In the genomic region with DNA sequence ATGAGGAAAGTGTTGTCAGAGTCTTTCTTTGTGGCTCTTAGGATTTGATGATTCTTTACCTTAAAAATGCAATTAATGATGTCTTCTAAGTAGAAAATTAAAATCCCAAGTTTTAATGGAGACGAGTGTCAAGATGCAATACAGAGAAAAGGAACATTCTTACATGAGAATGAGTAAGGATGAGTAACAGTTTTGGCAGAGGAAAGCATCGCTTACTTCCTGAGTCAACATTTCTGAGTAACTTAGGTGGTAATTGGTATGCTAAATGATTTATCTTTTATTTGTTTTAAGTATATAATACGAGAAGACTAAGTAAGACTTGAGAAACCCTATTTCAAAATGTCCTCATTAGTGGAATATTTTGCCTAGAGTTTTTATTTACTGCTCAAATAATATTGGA, we compare ENCODE assay signal across 10 cellular contexts.
DNase-seq lines count a peak whose midpoint lies in the region; ATAC-seq and TF ChIP-seq lines count a peak whose summit lies in the region.
"Had no signal": no experiment of that assay in that cellular context is flagged by ENCODE, and none has a peak within 500 bp of the region (broad histone marks: within the 10 kb centered on the region; RNA-seq: fewer than 3 reads in every experiment).

No MANE protein-coding gene starts in this region.

- no peak overlapping the region for H3K18ac ChIP-seq in mesenchymal stem cell (ENCODE audit: low read depth in 1 of 2, low read length in 2 of 2)

- no peaks in the 10 kb centered on the region for H3K27me3 ChIP-seq in mesenchymal stem cell (ENCODE audit: control insufficient read depth in 1 of 2, insufficient read depth in 1 of 2, low read length in 2 of 2)
- no peaks in the 10 kb centered on the region for H3K27me3 ChIP-seq in aorta (ENCODE audit: control insufficient read depth in 1 of 2, insufficient read depth in 2 of 2, low read length in 1 of 2)
- H3K27me3 ChIP-seq in esophagus squamous epithelium: no peaks in the 10 kb centered on the region

- no peak overlapping the region for H2BK120ac ChIP-seq in mesenchymal stem cell (ENCODE audit: low read depth, low read length)

- peak overlapping the region; percentile 76 for H3K9ac ChIP-seq in mesenchymal stem cell (ENCODE audit: low read length)

- H3K27ac ChIP-seq in mesenchymal stem cell (ENCODE audit: low read length, poor library complexity, severe bottlenecking) (peak overlapping the region; percentile 27), aorta (ENCODE audit: low read depth in 1 of 2, low read length in 2 of 2) (no peak overlapping the region), esophagus squamous epithelium (peak overlapping the region in 2 of 4 donors; percentile 51 to 55)

- H3K14ac ChIP-seq in mesenchymal stem cell (ENCODE audit: low read length in 2 of 2): no peak overlapping the region

- H2BK12ac ChIP-seq in mesenchymal stem cell (ENCODE audit: low read length in 2 of 2): no peak overlapping the region

- no peak overlapping the region for H4K8ac ChIP-seq in mesenchymal stem cell (ENCODE audit: low read length)

- intact Hi-C loops in CD14-positive monocyte (cut with micrococcal nuclease): no loop called here
- intact Hi-C loops in aorta (cut with DNase I): no loop called here
- intact Hi-C loops in esophagus squamous epithelium (cut with DNase I): no loop called here

- no peak for TF ChIP-seq CTCF in CD14-positive monocyte (IDR thresholded peaks at IDR 0.05)
- no peak for TF ChIP-seq CTCF in esophagus squamous epithelium (IDR thresholded peaks at IDR 0.05)

- no peak overlapping the region for H3K4ac ChIP-seq in mesenchymal stem cell (ENCODE audit: low read depth in 1 of 2, low read length in 2 of 2)

- H3K4me3 Mint-ChIP-seq in CD14-positive monocyte: no peak overlapping the region

- peaks cover 43% of the 10 kb centered on the region for H3K4me1 Mint-ChIP-seq in CD14-positive monocyte

- H3K4me2 ChIP-seq in mesenchymal stem cell (ENCODE audit: low read length, poor library complexity, severe bottlenecking): no peak overlapping the region

- DNase-seq in CD14-positive monocyte (ENCODE audit: low spot score) (no peak), HS-5 (ENCODE audit: low read depth) (peak; percentile 94), amniotic stem cell (lab: John Stamatoyannopoulos, UW) (peak; percentile 54), mesenchymal stem cell (peak; percentile 84), aorta (no peak), esophagus squamous epithelium (lab: John Stamatoyannopoulos, UW) (no peak)
- DNase-seq in stimulated activated CD4-positive, alpha-beta T cell treated with anti-CD3 and anti-CD28 coated beads, Interleukin-1b, Interleukin-23, amount 100 ng/mL, for 48 hours: no peak
- DNase-seq: central memory CD4-positive, alpha-beta T cell; NCI-H510A treated with DMSO at 0.1 percent for 48 hours had no signal

- H2AK5ac ChIP-seq in mesenchymal stem cell (ENCODE audit: low read length, severe bottlenecking): no peak overlapping the region

- peaks cover 0 to 33% of the 10 kb centered on the region in 2 experiments for H3K36me3 ChIP-seq in mesenchymal stem cell (ENCODE audit: control insufficient read depth in 1 of 2, insufficient read depth in 2 of 2, low read depth in 1 of 2, low read length in 2 of 2)
- no peaks in the 10 kb centered on the region for H3K36me3 ChIP-seq in aorta (ENCODE audit: control insufficient read depth in 1 of 2, insufficient read depth in 2 of 2, low read length in 1 of 2)
- peaks cover 0 to 80% (median 15%) of the 10 kb centered on the region in 3 donors for H3K36me3 ChIP-seq in esophagus squamous epithelium

- no peak overlapping the region for H4K91ac ChIP-seq in mesenchymal stem cell (ENCODE audit: low read length)

- no peak for TF ChIP-seq POLR2A in esophagus squamous epithelium (IDR thresholded peaks at IDR 0.05)

- H3K4me1 ChIP-seq in mesenchymal stem cell (ENCODE audit: control insufficient read depth, insufficient read depth, low read depth, low read length) (peaks cover 2% of the 10 kb centered on the region), aorta (ENCODE audit: control insufficient read depth in 1 of 2, insufficient read depth in 2 of 2, low read length in 2 of 2) (no peaks in the 10 kb centered on the region), esophagus squamous epithelium (peaks cover 0 to 37% (median 15%) of the 10 kb centered on the region in 3 donors)

- ATAC-seq in aorta (ENCODE audit: low FRiP score): no peak
- no peak for ATAC-seq in GM21367 (IDR thresholded peaks at IDR 0.05; ENCODE audit: unreplicated experiment)

- H2AFZ ChIP-seq in mesenchymal stem cell (ENCODE audit: low read depth, low read length): no peak overlapping the region

- H3K27me3 Mint-ChIP-seq in CD14-positive monocyte (ENCODE audit: low read depth in 3 of 3): no peaks in the 10 kb centered on the region

- H2BK15ac ChIP-seq in mesenchymal stem cell (ENCODE audit: low read depth, poor library complexity, severe bottlenecking): no peak overlapping the region

- H3K9me3 ChIP-seq in mesenchymal stem cell (ENCODE audit: control insufficient read depth, low read length) (no peaks in the 10 kb centered on the region), aorta (ENCODE audit: control insufficient read depth, low read length) (no peaks in the 10 kb centered on the region), esophagus squamous epithelium (no peaks in the 10 kb centered on the region)

- H3K79me1 ChIP-seq in mesenchymal stem cell (replicated peaks; ENCODE audit: low read length, poor library complexity, severe bottlenecking): no peaks in the 10 kb centered on the region

- H3K27ac Mint-ChIP-seq in CD14-positive monocyte: peak overlapping the region in 6 of 7 donors; percentile 58 to 87 (median 75)

- H2BK5ac ChIP-seq in mesenchymal stem cell (ENCODE audit: low read depth, low read length, poor library complexity, severe bottlenecking): no peak overlapping the region

- peaks cover 60 to 73% of the 10 kb centered on the region in 2 donors for H3K36me3 Mint-ChIP-seq in CD14-positive monocyte

- WGBS in mesenchymal stem cell: 0% methylated on average over 2 of the region's 3 CpGs
- WGBS in aorta, 2 donors: 52 to 59% methylated on average over 3 of the region's 3 CpGs
- 12 to 29% methylated on average over 3 of the region's 3 CpGs for WGBS in esophagus squamous epithelium, 2 donors

- H3K9me3 Mint-ChIP-seq in CD14-positive monocyte: no peaks in the 10 kb centered on the region

- no peak overlapping the region for H3K23ac ChIP-seq in mesenchymal stem cell (ENCODE audit: low read length in 2 of 2)

- H3K4me3 ChIP-seq in mesenchymal stem cell (ENCODE audit: insufficient read depth in 1 of 2, low read depth in 1 of 2, low read length in 2 of 2) (peak overlapping the region in 1 of 2 experiments; percentile 23), aorta (ENCODE audit: low read length in 2 of 2) (no peak overlapping the region), esophagus squamous epithelium (no peak overlapping the region)

Comparison
In these comparisons a context has a peak if more than half of its experiments do, and no peak if none do; other contexts are left out.
1. DNase-seq: peak in HS-5 (single experiment), amniotic stem cell (single experiment) and mesenchymal stem cell (single experiment); none in CD14-positive monocyte (single experiment), aorta (0 of 2), stimulated activated CD4-positive, alpha-beta T cell treated with anti-CD3 and anti-CD28 coated beads, Interleukin-1b, Interleukin-23, amount 100 ng/mL, for 48 hours (single experiment) and esophagus squamous epithelium (single experiment).